Comparison of ENCODE assay signal across 20 cellular contexts in the genomic region with DNA sequence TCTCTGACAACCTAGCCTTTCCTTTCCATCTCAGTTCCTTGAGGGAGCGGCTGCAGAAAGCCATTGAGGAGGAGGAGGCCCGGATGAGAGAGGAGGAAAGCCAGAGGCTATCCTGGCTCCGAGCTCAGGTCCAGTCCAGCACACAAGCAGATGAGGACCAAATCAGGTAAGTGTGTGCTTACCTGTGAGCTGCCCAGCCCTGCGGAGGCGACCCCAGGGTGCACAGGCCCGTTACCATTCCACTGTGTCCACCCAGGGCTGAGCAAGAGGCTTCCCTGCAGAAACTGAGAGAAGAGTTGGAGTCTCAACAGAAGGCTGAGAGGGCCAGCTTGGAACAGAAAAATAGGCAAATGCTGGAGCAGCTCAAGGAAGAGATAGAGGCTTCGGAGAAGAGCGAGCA.
"Had no signal": no experiment of that assay in that cellular context is flagged by ENCODE, and none has a peak within 500 bp of the region (broad histone marks: within the 10 kb centered on the region; RNA-seq: fewer than 3 reads in every experiment).

No MANE protein-coding gene starts in this region.

- H3K36me3 ChIP-seq: ovary had no signal

- H3K27me3 ChIP-seq: esophagus muscularis mucosa, gastrocnemius medialis, ovary had no signal

- H3K4me1 ChIP-seq: esophagus muscularis mucosa, gastrocnemius medialis had no signal

- DNase-seq: central memory CD4-positive, alpha-beta T cell; cortex of kidney; effector memory CD4-positive, alpha-beta T cell; gastrocnemius medialis; immature natural killer cell; kidney; left cardiac atrium; left ventricle myocardium superior; mesenchymal stem cell; naive B cell; stimulated activated CD4-positive, alpha-beta T cell treated with anti-CD3 and anti-CD28 coated beads, Interleukin-15, amount 100 ng/mL, for 24 hours; stimulated activated CD4-positive, alpha-beta T cell treated with anti-CD3 and anti-CD28 coated beads, Interleukin-1b, Interleukin-23, amount 100 ng/mL, for 48 hours; stimulated activated CD4-positive, alpha-beta T cell treated with anti-CD3 and anti-CD28 coated beads, Interleukin-4, amount 100 ng/mL, for 24 hours; stimulated activated naive CD4-positive, alpha-beta T cell treated with Interleukin-2 at 50 U/mL for 16 hours; trophoblast cell had no signal

- H3K9me3 ChIP-seq: esophagus muscularis mucosa, gastrocnemius medialis, ovary had no signal

- H3K27me3 Mint-ChIP-seq: naive B cell had no signal

- H3K9me3 Mint-ChIP-seq: immature natural killer cell, naive B cell had no signal

- H3K4me3 Mint-ChIP-seq: immature natural killer cell had no signal

- H3K4me1 Mint-ChIP-seq: naive B cell had no signal

- H3K27ac Mint-ChIP-seq: immature natural killer cell had no signal

- H3K27ac ChIP-seq: epithelial cell of prostate, esophagus muscularis mucosa, gastrocnemius medialis, ovary had no signal

- ATAC-seq: gastrocnemius medialis, left cardiac atrium, left ventricle myocardium superior, right cardiac atrium had no signal

- H3K4me3 ChIP-seq: esophagus muscularis mucosa, gastrocnemius medialis, lung, ovary had no signal
